ENCODE assay signal across 14 cellular contexts in genomic region chr5:1028481-1029269, GRCh38.
"Had no signal": no experiment of that assay in that cellular context is flagged by ENCODE, and none has a peak within 500 bp of the region (broad histone marks: within the 10 kb centered on the region; RNA-seq: fewer than 3 reads in every experiment).

No MANE protein-coding gene starts in this region.

- H3K27ac Mint-ChIP-seq: activated naive CD8-positive, alpha-beta T cell; activated T-cell treated with anti-CD3 and anti-CD28 coated beads, Interleukin-2, amount 50 U/mL, for 24 hours; memory B cell; type B pancreatic cell had no signal

- H3K9me3 Mint-ChIP-seq: activated T-cell treated with anti-CD3 and anti-CD28 coated beads, Interleukin-2, amount 50 U/mL, for 24 hours; memory B cell; type B pancreatic cell had no signal

- H3K27me3 Mint-ChIP-seq: activated naive CD8-positive, alpha-beta T cell; type B pancreatic cell had no signal

- H3K4me3 Mint-ChIP-seq: activated naive CD8-positive, alpha-beta T cell; activated T-cell treated with anti-CD3 and anti-CD28 coated beads, Interleukin-2, amount 50 U/mL, for 24 hours; endodermal cell; memory B cell; type B pancreatic cell had no signal

- H3K4me1 Mint-ChIP-seq: endodermal cell, memory B cell had no signal

- H3K36me3 Mint-ChIP-seq: activated naive CD8-positive, alpha-beta T cell; memory B cell; type B pancreatic cell had no signal

- ATAC-seq: activated CD4-positive, CD25-positive, alpha-beta regulatory T cell treated with anti-CD3 and anti-CD28 coated beads, Interleukin-2, amount 50 U/mL, for 24 hours; pancreas had no signal

- DNase-seq: activated effector memory CD4-positive, alpha-beta T cell treated with anti-CD3 and anti-CD28 coated beads, Interleukin-2, amount 50 U/mL, for 16 hours; activated T-cell treated with anti-CD3 and anti-CD28 coated beads, Interleukin-2, amount 50 U/mL, for 24 hours; amygdala; brain microvascular endothelial cell; endodermal cell; erythroblast; hypothalamus; retina; substantia nigra had no signal
